Comparison of ENCODE assay signal across 9 cellular contexts in genomic region chr19:49678970-49679831, GRCh38. TPM values are rescaled to one million over a fixed set of nuclear protein-coding genes. Genes with fewer than 3 reads are reported as not detected.
DNase-seq lines count a peak whose midpoint lies in the region; ATAC-seq, FAIRE-seq and TF ChIP-seq lines count a peak whose summit lies in the region.
"Had no signal": no experiment of that assay in that cellular context is flagged by ENCODE, and none has a peak within 500 bp of the region (broad histone marks: within the 10 kb centered on the region; RNA-seq: fewer than 3 reads in every experiment).

No MANE protein-coding gene starts in this region.

- no peak overlapping the region for H2AFZ ChIP-seq in Karpas-422 (ENCODE audit: low read length)
- H2AFZ ChIP-seq in K562 (ENCODE audit: low read depth, low read length) = no peak overlapping the region

- no peak overlapping the region for H3K27ac ChIP-seq in CD8-positive, alpha-beta memory T cell (ENCODE audit: low read depth, low read length)
- peak overlapping the region; percentile 32 for H3K27ac ChIP-seq in Karpas-422 (ENCODE audit: low read length)
- peak overlapping the region; percentile 39; the same call in 2 of the 3 replicates for H3K27ac ChIP-seq in K562 (ENCODE audit: extremely low read depth, low read depth, low read length)

- H3K27ac Mint-ChIP-seq in CD8-positive, alpha-beta memory T cell = peak overlapping the region; percentile 56 to 98 (median 96)
- peak overlapping the region; percentile 95 to 98 for H3K27ac Mint-ChIP-seq in natural killer cell treated with Interleukin-12 subunit alpha and Interleukin-12 subunit beta and Interleukin-15 and Interleukin-18, amount 100 ng/mL, for 72 hours

- no peaks in the 10 kb centered on the region for H3K9me3 ChIP-seq in CD8-positive, alpha-beta memory T cell (ENCODE audit: low read length)
- H3K9me3 ChIP-seq in Karpas-422 (ENCODE audit: low read length) = no peaks in the 10 kb centered on the region
- H3K9me3 ChIP-seq in K562 (replicated peaks; ENCODE audit: control insufficient read depth, insufficient read depth, low read depth, low read length) = no peaks in the 10 kb centered on the region

- CTCF ChIA-PET in CD8-positive, alpha-beta memory T cell (lab: Charles Lee) = interaction anchor here (0.8 to 6.6 kb wide), 11 partner anchors 8 to 287 kb away, joined by 3 to 56 read pairs (median 4); partner anchors contain the start of genes FLT3LG, PRR12 and RRAS
- CTCF ChIA-PET in K562 (lab: Yijun Ruan, JAX; ENCODE audit: low intra/inter-chr PET ratio) = interaction anchor here (1.2 to 1.7 kb wide), 3 partner anchors 82 to 205 kb away, joined by 4 to 5 read pairs (median 5); partner anchors contain the start of gene FLT3LG

- peaks cover 45% of the 10 kb centered on the region for H4K20me1 ChIP-seq in Karpas-422 (ENCODE audit: insufficient read depth, low read depth, low read length)
- peaks cover 19% of the 10 kb centered on the region for H4K20me1 ChIP-seq in K562 (replicated peaks; ENCODE audit: control insufficient read depth, insufficient read depth, low read length)

- no peak overlapping the region for H3K4me3 ChIP-seq in CD8-positive, alpha-beta memory T cell (ENCODE audit: low read length)
- H3K4me3 ChIP-seq in Karpas-422 (ENCODE audit: low read length) (peak overlapping the region; percentile 92), K562 (peak overlapping the region; percentile 85; the same call in 1 of the 2 replicates)

- ATAC-seq in K562 (no peak), GM19035 (IDR thresholded peaks at IDR 0.05; ENCODE audit: unreplicated experiment) (no peak)
- ATAC-seq in natural killer cell treated with Interleukin-12 subunit alpha and Interleukin-12 subunit beta and Interleukin-15 and Interleukin-18, amount 100 ng/mL, for 72 hours = no peak

- in situ Hi-C loops in K562 (cut with MboI) = no loop called here
- in situ Hi-C loops in GM13977 (cut with MboI; ENCODE audit: low pct_unique_long_range_greater_than_20kb, low sequenced_read_pairs, unreplicated experiment) = no loop called here

- TF ChIP-seq EP300 in K562 (IDR thresholded peaks at IDR 0.05; ENCODE audit: low read length) = no peak

- TF ChIP-seq CTCF in K562 (IDR thresholded peaks at IDR 0.05 in 2 of 3, conservative IDR thresholded peaks at IDR 0.05 in 1 of 3; ENCODE audit: insufficient read depth in 2 of 3, low read depth in 1 of 3, low read length in 3 of 3) (no peak), GM13977 (IDR thresholded peaks at IDR 0.05; ENCODE audit: extremely low read depth, insufficient read depth, missing control alignments) (no peak)

- H3K36me3 ChIP-seq in CD8-positive, alpha-beta memory T cell (ENCODE audit: insufficient read depth, low read length) = peaks cover 8% of the 10 kb centered on the region
- H3K36me3 ChIP-seq in Karpas-422 (ENCODE audit: insufficient read depth, low read length) = peaks cover 26% of the 10 kb centered on the region
- H3K36me3 ChIP-seq in K562 (ENCODE audit: control insufficient read depth, insufficient read depth, low read length) = peaks cover 50% of the 10 kb centered on the region

- FAIRE-seq in K562 (lab: Jason Lieb, UNC) = no peak

- H3K36me3 Mint-ChIP-seq in CD8-positive, alpha-beta memory T cell = peaks cover 4 to 35% (median 6%) of the 10 kb centered on the region in 3 donors
- no peaks in the 10 kb centered on the region for H3K36me3 Mint-ChIP-seq in natural killer cell treated with Interleukin-12 subunit alpha and Interleukin-12 subunit beta and Interleukin-15 and Interleukin-18, amount 100 ng/mL, for 72 hours

- TF ChIP-seq RAD21 in K562 (CRISPR knock-in tag; conservative IDR thresholded peaks at IDR 0.05 in 1 of 2, IDR thresholded peaks at IDR 0.05 in 1 of 2) = no peak

- intact Hi-C loops in K562 (cut with micrococcal nuclease) = loop anchor here (1.0 to 5.0 kb wide), 4 partner anchors 88 to 188 kb away; partner anchors contain the start of genes AP2A1 and PNKP

- peak overlapping the region; percentile 76 for H3K4me2 ChIP-seq in Karpas-422 (ENCODE audit: low read depth, low read length, poor library complexity, severe bottlenecking)
- H3K4me2 ChIP-seq in K562 (ENCODE audit: insufficient read depth, low read length) = 0 out of 2 replicates have a peak overlapping the region, but pooled peaks have one; percentile 28

- peaks cover 3% of the 10 kb centered on the region for H3K9me1 ChIP-seq in K562 (ENCODE audit: control insufficient read depth, insufficient read depth, low read length)

- H3K4me3 Mint-ChIP-seq in CD8-positive, alpha-beta memory T cell = peak overlapping the region in 4 of 7 donors; percentile 11 to 69 (median 38)
- peak overlapping the region; percentile 94 for H3K4me3 Mint-ChIP-seq in natural killer cell treated with Interleukin-12 subunit alpha and Interleukin-12 subunit beta and Interleukin-15 and Interleukin-18, amount 100 ng/mL, for 72 hours

- H3K4me1 ChIP-seq in CD8-positive, alpha-beta memory T cell (ENCODE audit: insufficient read depth, low read length) = peaks cover 32% of the 10 kb centered on the region
- H3K4me1 ChIP-seq in Karpas-422 (ENCODE audit: low read length) (peaks cover 43% of the 10 kb centered on the region), K562 (replicated peaks in 1 of 2; ENCODE audit: control insufficient read depth in 2 of 2, insufficient read depth in 2 of 2, low read length in 2 of 2) (peaks cover 27 to 50% of the 10 kb centered on the region in 2 experiments)

- H3K4me1 Mint-ChIP-seq in CD8-positive, alpha-beta memory T cell = peaks cover 28 to 46% (median 31%) of the 10 kb centered on the region in 3 donors
- peaks cover 30 to 43% of the 10 kb centered on the region in 2 donors for H3K4me1 Mint-ChIP-seq in natural killer cell treated with Interleukin-12 subunit alpha and Interleukin-12 subunit beta and Interleukin-15 and Interleukin-18, amount 100 ng/mL, for 72 hours (ENCODE audit: low read depth in 2 of 2)

- H3K27me3 Mint-ChIP-seq in CD8-positive, alpha-beta memory T cell = peaks cover 0 to 2% of the 10 kb centered on the region in 2 donors
- H3K27me3 Mint-ChIP-seq in natural killer cell treated with Interleukin-12 subunit alpha and Interleukin-12 subunit beta and Interleukin-15 and Interleukin-18, amount 100 ng/mL, for 72 hours = no peaks in the 10 kb centered on the region

- POLR2A ChIA-PET in CD8-positive, alpha-beta memory T cell (lab: Charles Lee) = interaction anchor here (0.6 to 2.6 kb wide), 3 partner anchors 38 to 202 kb away, joined by 3 to 14 read pairs (median 3); partner anchors contain the start of genes RRAS and SCAF1
- POLR2A ChIA-PET in K562 (lab: Yijun Ruan, JAX) = interaction anchor here (0.5 to 0.6 kb wide), 2 partner anchors 191 to 335 kb away, joined by 3 read pairs; no protein-coding TSS in a partner anchor

- no peaks in the 10 kb centered on the region for H3K9me3 Mint-ChIP-seq in CD8-positive, alpha-beta memory T cell
- no peaks in the 10 kb centered on the region for H3K9me3 Mint-ChIP-seq in natural killer cell treated with Interleukin-12 subunit alpha and Interleukin-12 subunit beta and Interleukin-15 and Interleukin-18, amount 100 ng/mL, for 72 hours

- H3K9ac ChIP-seq in Karpas-422 (ENCODE audit: low read length) (peak overlapping the region; percentile 98), K562 (ENCODE audit: insufficient read depth in 1 of 2, low read depth in 2 of 2, low read length in 2 of 2) (peak overlapping the region; percentile 11 to 85; a peak in 3 of 4 replicates)

- DNase-seq in CD8-positive, alpha-beta memory T cell = no peak
- no peak for DNase-seq in Karpas-422
- no peak for DNase-seq in K562 (ENCODE audit: extremely low read depth in 1 of 4, low spot score in 3 of 4)
- no peak for DNase-seq in natural killer cell treated with Interleukin-12 subunit alpha and Interleukin-12 subunit beta and Interleukin-15 and Interleukin-18, amount 100 ng/mL, for 72 hours (ENCODE audit: low spot score)
- no peak for DNase-seq in GM13977 (ENCODE audit: low spot score)
- DNase-seq in SHP77 (lab: John Stamatoyannopoulos, UW) = no peak
- DNase-seq in dedifferentiated amniotic fluid mesenchymal stem cell (ENCODE audit: extremely low spot score) = no peak
- DNase-seq: RPMI8226 had no signal

- no peaks in the 10 kb centered on the region for H3K27me3 ChIP-seq in CD8-positive, alpha-beta memory T cell (ENCODE audit: insufficient read depth, low read length, poor library complexity, severe bottlenecking)
- no peaks in the 10 kb centered on the region for H3K27me3 ChIP-seq in Karpas-422 (ENCODE audit: low read length)
- H3K27me3 ChIP-seq in K562 (ENCODE audit: control insufficient read depth in 2 of 2, insufficient read depth in 2 of 2, low read length in 2 of 2) = no peaks in the 10 kb centered on the region

- BruUV-seq in K562 (replicated peaks; lab: Mats Ljungman, UMichigan) = no TSS peak

- H3K79me2 ChIP-seq in Karpas-422 (ENCODE audit: low read length) (peaks cover 52% of the 10 kb centered on the region), K562 (ENCODE audit: control insufficient read depth, insufficient read depth, low read length) (peaks cover 52% of the 10 kb centered on the region)

- no peak; the same call in 1 of the 2 replicates for TF ChIP-seq POLR2A in K562 (conservative IDR thresholded peaks at IDR 0.05)

- H3K9me2 ChIP-seq in Karpas-422 (replicated peaks; ENCODE audit: insufficient read depth, low read length) = no peaks in the 10 kb centered on the region

- 26% methylated on average over 10 of the region's 15 CpGs for WGBS in K562 (ENCODE audit: insufficient coverage, low coverage, missing lambda C conversion rate)

RNA-seq across cellular contexts. Expression of gene PRMT1, which starts 2.1 kb away (rescaled TPM):
- 100 to 1,000 TPM; 529 to 537 TPM for total RNA-seq in CD8-positive, alpha-beta memory T cell
- polyA plus RNA-seq in CD8-positive, alpha-beta memory T cell = 135 TPM
- 293 and 522 TPM in 2 replicates for total RNA-seq in Karpas-422 (2014; rRNA removed; shearing (Covaris generic); ENCODE audit: low replicate concordance)
- 329 and 693 TPM in 2 replicates for total RNA-seq in K562 (2011; cell fraction: chromatin; rRNA removed; ENCODE audit: low replicate concordance)
- total RNA-seq in K562 (2011; cell fraction: nucleolus; rRNA removed) = 420 and 469 TPM in 2 replicates
- 336 and 338 TPM in 2 replicates for total RNA-seq in K562 (2011; cell fraction: nucleoplasm; rRNA removed)
- total RNA-seq in K562 (2014; rRNA removed) (371 and 483 TPM in 2 replicates), K562 (2014; rRNA removed; fragmentation: Illumina TruSeq; extraction: Trizol) (132 and 169 TPM in 2 replicates), K562 (2015; rRNA removed; fragmentation: Illumina TruSeq; extraction: Trizol) (326 and 337 TPM in 2 replicates), K562 (2021) (324 and 326 TPM in 2 replicates)
- polyA plus RNA-seq in K562 (2011; rRNA removed) (407 and 436 TPM in 2 replicates), K562 (2014; fragmentation: Illumina TruSeq; extraction: Trizol) (446 and 465 TPM in 2 replicates), K562 (2014; fragmentation: Nextera tagmentation; extraction: Ambion mirVana) (10 to 100 TPM; 13.3 to 74.0 TPM), K562 (2014; rRNA removed) (464 and 510 TPM in 2 replicates)
- polyA plus RNA-seq in K562 (2011; cell fraction: cytosol; rRNA removed) = 562 and 863 TPM in 2 replicates
- polyA plus RNA-seq in K562 (2011; cell fraction: nucleus; rRNA removed) = 575 and 667 TPM in 2 replicates
- 194 and 423 TPM in 2 replicates for polyA plus RNA-seq in K562 (2012)
- polyA minus RNA-seq in K562 (2011; rRNA and poly(A)+ RNA removed) = 337 and 429 TPM in 2 replicates
- polyA minus RNA-seq in K562 (2011; cell fraction: cytosol; rRNA and poly(A)+ RNA removed) = 187 and 188 TPM in 2 replicates
- polyA minus RNA-seq in K562 (2011; cell fraction: nucleus; rRNA and poly(A)+ RNA removed) = 171 and 244 TPM in 2 replicates
- 100 to 1,000 TPM; 268 to 457 TPM for total RNA-seq in natural killer cell treated with Interleukin-12 subunit alpha and Interleukin-12 subunit beta and Interleukin-15 and Interleukin-18, amount 100 ng/mL, for 72 hours

RNA-seq across cellular contexts. Expression of gene ADM5, which starts 10.2 kb away (rescaled TPM):
- total RNA-seq in CD8-positive, alpha-beta memory T cell = 1 to 10 TPM; 6.9 to 7.2 TPM
- 0.91 TPM for polyA plus RNA-seq in CD8-positive, alpha-beta memory T cell
- 4.0 and 12.0 TPM in 2 replicates for total RNA-seq in Karpas-422 (2014; rRNA removed; shearing (Covaris generic); ENCODE audit: low replicate concordance)
- 13.0 and 50.8 TPM in 2 replicates for total RNA-seq in K562 (2011; cell fraction: chromatin; rRNA removed; ENCODE audit: low replicate concordance)
- total RNA-seq in K562 (2011; cell fraction: nucleolus; rRNA removed) = 29.6 and 33.4 TPM in 2 replicates
- total RNA-seq in K562 (2011; cell fraction: nucleoplasm; rRNA removed) = 21.0 and 23.9 TPM in 2 replicates
- total RNA-seq in K562 (2014; rRNA removed) = 2.4 and 2.7 TPM in 2 replicates
- total RNA-seq in K562 (2014; rRNA removed; fragmentation: Illumina TruSeq; extraction: Trizol) = 0.32 and 0.47 TPM in 2 replicates
- total RNA-seq in K562 (2015; rRNA removed; fragmentation: Illumina TruSeq; extraction: Trizol) = 1.9 and 2.4 TPM in 2 replicates
- total RNA-seq in K562 (2021) = 5.4 and 7.0 TPM in 2 replicates
- 1.3 and 2.2 TPM in 2 replicates for polyA plus RNA-seq in K562 (2011; rRNA removed)
- 1.8 and 4.7 TPM in 2 replicates for polyA plus RNA-seq in K562 (2011; cell fraction: cytosol; rRNA removed)
- polyA plus RNA-seq in K562 (2011; cell fraction: nucleus; rRNA removed) = 24.4 and 55.5 TPM in 2 replicates
- 3.6 and 4.4 TPM in 2 replicates for polyA plus RNA-seq in K562 (2012)
- polyA plus RNA-seq in K562 (2014; fragmentation: Illumina TruSeq; extraction: Trizol) = 2.1 and 2.7 TPM in 2 replicates
- under 1 TPM in 1 of 2 experiments, not detected in 1; 0.13 TPM for polyA plus RNA-seq in K562 (2014; fragmentation: Nextera tagmentation; extraction: Ambion mirVana)
- 5.7 and 8.4 TPM in 2 replicates for polyA plus RNA-seq in K562 (2014; rRNA removed)
- 0.15 and 0.60 TPM in 2 replicates for polyA minus RNA-seq in K562 (2011; rRNA and poly(A)+ RNA removed)
- polyA minus RNA-seq in K562 (2011; cell fraction: cytosol; rRNA and poly(A)+ RNA removed) = 1.0 and 1.3 TPM in 2 replicates
- 6.1 and 6.9 TPM in 2 replicates for polyA minus RNA-seq in K562 (2011; cell fraction: nucleus; rRNA and poly(A)+ RNA removed)
- total RNA-seq in natural killer cell treated with Interleukin-12 subunit alpha and Interleukin-12 subunit beta and Interleukin-15 and Interleukin-18, amount 100 ng/mL, for 72 hours = 10 to 100 TPM in 1 of 2 donors, 1 to 10 TPM in 1; 5.7 to 18.5 TPM

RNA-seq across cellular contexts. Expression of gene CPT1C, which starts 11.7 kb away (rescaled TPM):
- total RNA-seq in CD8-positive, alpha-beta memory T cell = under 1 TPM; 0.66 to 0.84 TPM
- polyA plus RNA-seq in CD8-positive, alpha-beta memory T cell = not detected
- 0.26 and 1.3 TPM in 2 replicates for total RNA-seq in Karpas-422 (2014; rRNA removed; shearing (Covaris generic); ENCODE audit: low replicate concordance)
- 2.6 and 5.2 TPM in 2 replicates for total RNA-seq in K562 (2011; cell fraction: chromatin; rRNA removed; ENCODE audit: low replicate concordance)
- 3.6 and 3.7 TPM in 2 replicates for total RNA-seq in K562 (2011; cell fraction: nucleolus; rRNA removed)
- 1.8 and 3.9 TPM in 2 replicates for total RNA-seq in K562 (2011; cell fraction: nucleoplasm; rRNA removed)
- total RNA-seq in K562 (2014; rRNA removed) = 2.5 and 2.7 TPM in 2 replicates
- total RNA-seq in K562 (2014; rRNA removed; fragmentation: Illumina TruSeq; extraction: Trizol) = 1.9 and 3.0 TPM in 2 replicates
- 2.1 and 2.8 TPM in 2 replicates for total RNA-seq in K562 (2015; rRNA removed; fragmentation: Illumina TruSeq; extraction: Trizol)
- 3.1 and 4.4 TPM in 2 replicates for total RNA-seq in K562 (2021)
- polyA plus RNA-seq in K562 (2011; rRNA removed) = 1.9 and 3.6 TPM in 2 replicates
- polyA plus RNA-seq in K562 (2011; cell fraction: cytosol; rRNA removed) = 4.7 and 7.4 TPM in 2 replicates
- 3.6 and 4.2 TPM in 2 replicates for polyA plus RNA-seq in K562 (2011; cell fraction: nucleus; rRNA removed)
- polyA plus RNA-seq in K562 (2012) = 5.1 and 6.1 TPM in 2 replicates
- 4.8 and 5.1 TPM in 2 replicates for polyA plus RNA-seq in K562 (2014; fragmentation: Illumina TruSeq; extraction: Trizol)
- 10 to 100 TPM; 11.5 to 12.3 TPM for polyA plus RNA-seq in K562 (2014; fragmentation: Nextera tagmentation; extraction: Ambion mirVana)
- polyA plus RNA-seq in K562 (2014; rRNA removed) = 2.1 and 4.0 TPM in 2 replicates
- polyA minus RNA-seq in K562 (2011; rRNA and poly(A)+ RNA removed) = 0.53 and 0.96 TPM in 2 replicates
- not detected in 2 replicates for polyA minus RNA-seq in K562 (2011; cell fraction: cytosol; rRNA and poly(A)+ RNA removed)
- polyA minus RNA-seq in K562 (2011; cell fraction: nucleus; rRNA and poly(A)+ RNA removed) = 0.27 and 2.1 TPM in 2 replicates
- total RNA-seq in natural killer cell treated with Interleukin-12 subunit alpha and Interleukin-12 subunit beta and Interleukin-15 and Interleukin-18, amount 100 ng/mL, for 72 hours = 1 to 10 TPM in 1 of 2 donors, under 1 TPM in 1; 0.52 to 2.7 TPM

RNA-seq across cellular contexts. Expression of gene BCL2L12, which starts 13.5 kb away (rescaled TPM):
- 10 to 100 TPM; 68.2 to 70.9 TPM for total RNA-seq in CD8-positive, alpha-beta memory T cell
- polyA plus RNA-seq in CD8-positive, alpha-beta memory T cell = 18.9 TPM
- total RNA-seq in Karpas-422 (2014; rRNA removed; shearing (Covaris generic); ENCODE audit: low replicate concordance) = 25.6 and 35.4 TPM in 2 replicates
- 31.5 and 83.3 TPM in 2 replicates for total RNA-seq in K562 (2011; cell fraction: chromatin; rRNA removed; ENCODE audit: low replicate concordance)
- 79.4 and 85.7 TPM in 2 replicates for total RNA-seq in K562 (2011; cell fraction: nucleolus; rRNA removed)
- total RNA-seq in K562 (2011; cell fraction: nucleoplasm; rRNA removed) = 47.0 and 50.7 TPM in 2 replicates
- total RNA-seq in K562 (2014; rRNA removed) = 128 and 169 TPM in 2 replicates
- 17.0 and 18.8 TPM in 2 replicates for total RNA-seq in K562 (2014; rRNA removed; fragmentation: Illumina TruSeq; extraction: Trizol)
- 26.5 and 29.4 TPM in 2 replicates for total RNA-seq in K562 (2015; rRNA removed; fragmentation: Illumina TruSeq; extraction: Trizol)
- 183 and 185 TPM in 2 replicates for total RNA-seq in K562 (2021)
- polyA plus RNA-seq in K562 (2011; rRNA removed) = 81.2 and 95.3 TPM in 2 replicates
- polyA plus RNA-seq in K562 (2011; cell fraction: cytosol; rRNA removed) = 132 and 350 TPM in 2 replicates
- 132 and 212 TPM in 2 replicates for polyA plus RNA-seq in K562 (2011; cell fraction: nucleus; rRNA removed)
- 164 and 177 TPM in 2 replicates for polyA plus RNA-seq in K562 (2012)
- polyA plus RNA-seq in K562 (2014; fragmentation: Illumina TruSeq; extraction: Trizol) = 85.6 and 184 TPM in 2 replicates
- polyA plus RNA-seq in K562 (2014; fragmentation: Nextera tagmentation; extraction: Ambion mirVana) = 1 to 10 TPM; 7.4 to 7.5 TPM
- polyA plus RNA-seq in K562 (2014; rRNA removed) = 263 and 282 TPM in 2 replicates
- 8.8 and 10.7 TPM in 2 replicates for polyA minus RNA-seq in K562 (2011; rRNA and poly(A)+ RNA removed)
- 29.2 and 36.0 TPM in 2 replicates for polyA minus RNA-seq in K562 (2011; cell fraction: cytosol; rRNA and poly(A)+ RNA removed)
- polyA minus RNA-seq in K562 (2011; cell fraction: nucleus; rRNA and poly(A)+ RNA removed) = 22.6 and 24.0 TPM in 2 replicates
- 10 to 100 TPM; 45.9 to 98.0 TPM for total RNA-seq in natural killer cell treated with Interleukin-12 subunit alpha and Interleukin-12 subunit beta and Interleukin-15 and Interleukin-18, amount 100 ng/mL, for 72 hours

RNA-seq across cellular contexts. Expression of gene IRF3, which starts 13.5 kb away (rescaled TPM):
- total RNA-seq in CD8-positive, alpha-beta memory T cell = 100 to 1,000 TPM; 118 to 127 TPM
- 81.7 TPM for polyA plus RNA-seq in CD8-positive, alpha-beta memory T cell
- 78.2 and 293 TPM in 2 replicates for total RNA-seq in Karpas-422 (2014; rRNA removed; shearing (Covaris generic); ENCODE audit: low replicate concordance)
- 63.4 and 152 TPM in 2 replicates for total RNA-seq in K562 (2011; cell fraction: chromatin; rRNA removed; ENCODE audit: low replicate concordance)
- total RNA-seq in K562 (2011; cell fraction: nucleolus; rRNA removed) = 90.7 and 93.9 TPM in 2 replicates
- 78.8 and 106 TPM in 2 replicates for total RNA-seq in K562 (2011; cell fraction: nucleoplasm; rRNA removed)
- total RNA-seq in K562 (2014; rRNA removed) (113 and 160 TPM in 2 replicates), K562 (2014; rRNA removed; fragmentation: Illumina TruSeq; extraction: Trizol) (28.5 and 40.9 TPM in 2 replicates), K562 (2015; rRNA removed; fragmentation: Illumina TruSeq; extraction: Trizol) (64.0 and 65.4 TPM in 2 replicates), K562 (2021) (125 and 132 TPM in 2 replicates)
- polyA plus RNA-seq in K562 (2011; rRNA removed) (54.5 and 66.4 TPM in 2 replicates), K562 (2014; fragmentation: Illumina TruSeq; extraction: Trizol) (118 and 119 TPM in 2 replicates), K562 (2014; fragmentation: Nextera tagmentation; extraction: Ambion mirVana) (10 to 100 TPM in 1 of 2 experiments, 1 to 10 TPM in 1; 7.5 to 11.6 TPM), K562 (2014; rRNA removed) (118 and 145 TPM in 2 replicates)
- polyA plus RNA-seq in K562 (2011; cell fraction: cytosol; rRNA removed) = 56.8 and 134 TPM in 2 replicates
- 106 and 215 TPM in 2 replicates for polyA plus RNA-seq in K562 (2011; cell fraction: nucleus; rRNA removed)
- polyA plus RNA-seq in K562 (2012) = 119 and 139 TPM in 2 replicates
- polyA minus RNA-seq in K562 (2011; rRNA and poly(A)+ RNA removed) = 11.1 and 16.9 TPM in 2 replicates
- polyA minus RNA-seq in K562 (2011; cell fraction: cytosol; rRNA and poly(A)+ RNA removed) = 36.4 and 44.4 TPM in 2 replicates
- 13.9 and 17.5 TPM in 2 replicates for polyA minus RNA-seq in K562 (2011; cell fraction: nucleus; rRNA and poly(A)+ RNA removed)
- total RNA-seq in natural killer cell treated with Interleukin-12 subunit alpha and Interleukin-12 subunit beta and Interleukin-15 and Interleukin-18, amount 100 ng/mL, for 72 hours = 100 to 1,000 TPM; 167 to 185 TPM
